ENCODE assay signal across 32 cellular contexts in genomic region chrX:75084757-75085156, GRCh38.
"Had no signal": no experiment of that assay in that cellular context is flagged by ENCODE, and none has a peak within 500 bp of the region (broad histone marks: within the 10 kb centered on the region; RNA-seq: fewer than 3 reads in every experiment).

No MANE protein-coding gene starts in this region.

- H3K27me3 ChIP-seq: adrenal gland, body of pancreas, brain microvascular endothelial cell had no signal

- H3K4me1 ChIP-seq: adrenal gland, breast epithelium had no signal

- H3K4me3 ChIP-seq: adrenal gland, body of pancreas, breast epithelium had no signal

- ATAC-seq: activated CD8-positive, alpha-beta T cell treated with anti-CD3 and anti-CD28 coated beads for 36 hours; activated naive CD4-positive, alpha-beta T cell treated with anti-CD3 and anti-CD28 coated beads, Interleukin-2, amount 50 U/mL, for 72 hours; activated T-cell treated with anti-CD3 and anti-CD28 coated beads, Interleukin-2, amount 50 U/mL, for 4 hours; activated T-cell treated with anti-CD3 and anti-CD28 coated beads, Interleukin-2, amount 50 U/mL, for 72 hours; activated T-helper 17 cell treated with anti-CD3 and anti-CD28 coated beads, Interleukin-2, amount 50 U/mL, for 72 hours; body of pancreas had no signal

- DNase-seq: activated B cell treated with CpG ODN at 0.5 μM for 24 hours; activated CD4-positive, alpha-beta memory T cell treated with anti-CD3 and anti-CD28 coated beads for 36 hours; activated CD4-positive, alpha-beta T cell treated with anti-CD3 and anti-CD28 coated beads for 4 hours; activated CD4-positive, alpha-beta T cell treated with anti-CD3 and anti-CD28 coated beads, Interleukin-2, amount 10 ng/mL, durations not matched to agents 24 days and 14 days; activated CD4-positive, alpha-beta T cell treated with anti-CD3 and anti-CD28 coated beads, Interleukin-2, amount 50 U/mL, for 1 hour; activated CD4-positive, alpha-beta T cell treated with anti-CD3 and anti-CD28 coated beads, Interleukin-2, amount 50 U/mL, for 4 hours; activated CD4-positive, CD25-positive, alpha-beta regulatory T cell treated with anti-CD3 and anti-CD28 coated beads, Interleukin-2, amount 50 U/mL, for 72 hours; activated CD8-positive, alpha-beta memory T cell treated with anti-CD3 and anti-CD28 coated beads, Interleukin-2, amount 50 U/mL, for 4 hours; activated CD8-positive, alpha-beta T cell treated with anti-CD3 and anti-CD28 coated beads for 36 hours; activated effector memory CD4-positive, alpha-beta T cell treated with anti-CD3 and anti-CD28 coated beads, Interleukin-2, amount 50 U/mL, for 16 hours; activated gamma-delta T cell treated with Interleukin-2 at 50 U/mL for 16 hours; activated naive CD4-positive, alpha-beta T cell; activated naive CD4-positive, alpha-beta T cell treated with anti-CD3 and anti-CD28 coated beads for 36 hours; activated naive CD4-positive, alpha-beta T cell treated with anti-CD3 and anti-CD28 coated beads, Interleukin-2, amount 50 U/mL, for 16 hours; activated naive CD8-positive, alpha-beta T cell treated with anti-CD3 and anti-CD28 coated beads for 36 hours; activated T-cell treated with anti-CD3 and anti-CD28 coated beads for 4 hours; activated T-cell treated with anti-CD3 and anti-CD28 coated beads, Interleukin-2, amount 50 U/mL, for 1 hour; activated T-cell treated with anti-CD3 and anti-CD28 coated beads, Interleukin-2, amount 50 U/mL, for 4 hours; activated T-cell treated with anti-CD3 and anti-CD28 coated beads, Interleukin-2, amount 50 U/mL, for 72 hours; adrenal gland; amniotic stem cell; aorta; body of pancreas; brain microvascular endothelial cell; central memory CD4-positive, alpha-beta T cell; T-helper 2 cell; T-helper 9 cell had no signal

- H3K36me3 ChIP-seq: adrenal gland, brain microvascular endothelial cell, breast epithelium had no signal

- H3K9me3 ChIP-seq: adrenal gland, body of pancreas had no signal

- H3K27ac ChIP-seq: adrenal gland, body of pancreas, brain microvascular endothelial cell, breast epithelium, VCaP had no signal

- FAIRE-seq: TTC549 had no signal
